Comparison of ENCODE assay signal across 8 cellular contexts in genomic region chr19:13164370-13165090, GRCh38. TPM values are rescaled to one million over a fixed set of nuclear protein-coding genes. Genes with fewer than 3 reads are reported as not detected.
DNase-seq lines count a peak whose midpoint lies in the region; ATAC-seq and TF ChIP-seq lines count a peak whose summit lies in the region.

No MANE protein-coding gene starts in this region.

- intact Hi-C loops in A673 (cut with micrococcal nuclease; ENCODE audit: unreplicated experiment) (loop anchor here (2.0 to 10.0 kb wide), 2 partner anchors 14 to 680 kb away; partner anchors contain the start of genes IER2 and STX10), HCT116 (cut with micrococcal nuclease) (no loop called here), PC-3 (cut with micrococcal nuclease) (loop anchor here (10.0 kb wide), 1 partner anchor 670 kb away; no protein-coding TSS in a partner anchor), left ventricle myocardium inferior (cut with micrococcal nuclease) (no loop called here), prostate gland (cut with DNase I) (no loop called here)

- H3K4me1 ChIP-seq in A673 (ENCODE audit: insufficient read depth, low read length, poor library complexity, severe bottlenecking) (peaks cover 49% of the 10 kb centered on the region), HCT116 (ENCODE audit: control insufficient read depth in 1 of 2, insufficient read depth in 2 of 2, low read length in 2 of 2) (peaks cover 87 to 99% of the 10 kb centered on the region in 2 experiments), PC-3 (ENCODE audit: insufficient read depth, low read length) (peaks cover 81% of the 10 kb centered on the region), left ventricle myocardium inferior (peaks cover 78% of the 10 kb centered on the region), prostate gland (replicated peaks) (peaks cover 8% of the 10 kb centered on the region)

- H4K20me1 ChIP-seq in HCT116 (ENCODE audit: insufficient read depth) (no peaks in the 10 kb centered on the region), PC-3 (ENCODE audit: low read length) (no peaks in the 10 kb centered on the region)

- peak overlapping the region; percentile 44 for H3K4me3 ChIP-seq in A673 (ENCODE audit: low read depth, low read length, poor library complexity, severe bottlenecking)
- peak overlapping the region; percentile 48 to 54 for H3K4me3 ChIP-seq in HCT116 (replicated peaks in 1 of 2; ENCODE audit: low read depth in 1 of 2, low read length in 2 of 2)
- peak overlapping the region; percentile 51 for H3K4me3 ChIP-seq in PC-3 (ENCODE audit: low read length)
- H3K4me3 ChIP-seq in left ventricle myocardium inferior: peak overlapping the region; percentile 59
- peak overlapping the region; percentile 4 to 12 for H3K4me3 ChIP-seq in prostate gland

- TF ChIP-seq POLR2A in HCT116 (IDR thresholded peaks at IDR 0.05; ENCODE audit: borderline replicate concordance, extremely low read depth, insufficient read depth, insufficient read length) (no peak), prostate gland (IDR thresholded peaks at IDR 0.05) (no peak)

- H3K79me2 ChIP-seq in HCT116 (ENCODE audit: insufficient read depth, low read length): peaks cover 8% of the 10 kb centered on the region; the same call in 1 of the 2 replicates
- H3K79me2 ChIP-seq in PC-3 (ENCODE audit: low read length): peaks cover 31% of the 10 kb centered on the region

- CTCF ChIA-PET in A673 (lab: Charles Lee) (interaction anchor here (0.6 to 1.8 kb wide), 3 partner anchors 9 to 199 kb away, joined by 5 to 8 read pairs (median 8); no protein-coding TSS in a partner anchor), HCT116 (lab: Charles Lee) (interaction anchor here (0.8 to 1.9 kb wide), 2 partner anchors 30 to 187 kb away, joined by 3 to 7 read pairs; no protein-coding TSS in a partner anchor), PC-3 (lab: Charles Lee) (interaction anchor here (0.6 to 1.1 kb wide), 4 partner anchors 9 to 235 kb away, joined by 3 to 5 read pairs (median 4); no protein-coding TSS in a partner anchor)

- H3K9me3 Mint-ChIP-seq in activated naive CD8-positive, alpha-beta T cell treated with anti-CD3 and anti-CD28 coated beads for 36 hours: no peaks in the 10 kb centered on the region

- TF ChIP-seq CTCF in A673 (conservative IDR thresholded peaks at IDR 0.05; ENCODE audit: low read depth, low read length): no peak
- no peak for TF ChIP-seq CTCF in HCT116 (IDR thresholded peaks at IDR 0.05 in 2 of 3, conservative IDR thresholded peaks at IDR 0.05 in 1 of 3; ENCODE audit: borderline replicate concordance in 1 of 3, insufficient read depth in 1 of 3, low read depth in 2 of 3, low read length in 2 of 3)
- no peak for TF ChIP-seq CTCF in PC-3 (conservative IDR thresholded peaks at IDR 0.05; ENCODE audit: low read depth, low read length)
- TF ChIP-seq CTCF in left ventricle myocardium inferior (IDR thresholded peaks at IDR 0.05; ENCODE audit: borderline replicate concordance): no peak
- no peak for TF ChIP-seq CTCF in prostate gland (IDR thresholded peaks at IDR 0.05)

- peak overlapping the region; percentile 92 for H3K27ac Mint-ChIP-seq in activated naive CD8-positive, alpha-beta T cell treated with anti-CD3 and anti-CD28 coated beads for 36 hours

- POLR2A ChIA-PET in A673 (lab: Charles Lee; ENCODE audit: low non-redundant PET) (interaction anchor here (0.6 to 2.2 kb wide), 5 partner anchors 12 to 300 kb away, joined by 3 to 15 read pairs (median 10); no protein-coding TSS in a partner anchor), HCT116 (lab: Charles Lee) (interaction anchor here (0.6 to 4.1 kb wide), 8 partner anchors 10 to 307 kb away, joined by 3 to 36 read pairs (median 8); partner anchors contain the start of genes IER2 and STX10), PC-3 (lab: Charles Lee; ENCODE audit: unreplicated experiment) (interaction anchor here (0.6 to 1.1 kb wide), 4 partner anchors 9 to 79 kb away, joined by 3 to 6 read pairs (median 4); no protein-coding TSS in a partner anchor)

- H3K27ac ChIP-seq in A673 (ENCODE audit: low read depth, low read length, poor library complexity, severe bottlenecking) (peak overlapping the region; percentile 100), HCT116 (ENCODE audit: low read depth, low read length) (peak overlapping the region; percentile 99), PC-3 (ENCODE audit: low read length) (peak overlapping the region; percentile 97), left ventricle myocardium inferior (replicated peaks) (peak overlapping the region; percentile 91), prostate gland (peak overlapping the region; percentile 93 to 94)

- H3K9me2 ChIP-seq in HCT116 (ENCODE audit: insufficient read depth): no peaks in the 10 kb centered on the region
- no peaks in the 10 kb centered on the region for H3K9me2 ChIP-seq in PC-3 (replicated peaks; ENCODE audit: low read length)

- peak overlapping the region; percentile 86 for H3K9ac ChIP-seq in HCT116 (ENCODE audit: low read length)
- peak overlapping the region; percentile 95 for H3K9ac ChIP-seq in PC-3 (ENCODE audit: low read length)

- TF ChIP-seq RAD21 in HCT116 (IDR thresholded peaks at IDR 0.05; ENCODE audit: low read depth): no peak

- peaks cover 11% of the 10 kb centered on the region for H3F3A ChIP-seq in PC-3 (ENCODE audit: low read length, unreplicated experiment)

- H3K36me3 ChIP-seq in A673 (ENCODE audit: insufficient read depth, low read length, poor library complexity, severe bottlenecking) (no peaks in the 10 kb centered on the region), HCT116 (ENCODE audit: control insufficient read depth in 1 of 2, insufficient read depth in 2 of 2, low read length in 2 of 2) (no peaks in the 10 kb centered on the region), PC-3 (ENCODE audit: low read depth, low read length) (no peaks in the 10 kb centered on the region), left ventricle myocardium inferior (no peaks in the 10 kb centered on the region), prostate gland (no peaks in the 10 kb centered on the region)

- H2AFZ ChIP-seq in HCT116 (ENCODE audit: low read depth, low read length, poor library complexity, severe bottlenecking) (no peak overlapping the region), PC-3 (ENCODE audit: low read length) (peak overlapping the region; percentile 66)

- ATAC-seq in HCT116: peak; percentile 13
- ATAC-seq in PC-3: peak; percentile 5
- ATAC-seq in GM21786 (IDR thresholded peaks at IDR 0.05; ENCODE audit: unreplicated experiment): no peak
- no peak for ATAC-seq in GM21423 (IDR thresholded peaks at IDR 0.05; ENCODE audit: unreplicated experiment)

- no peaks in the 10 kb centered on the region for H3K27me3 Mint-ChIP-seq in activated naive CD8-positive, alpha-beta T cell treated with anti-CD3 and anti-CD28 coated beads for 36 hours

- WGBS in prostate gland: 8% methylated on average over 18 of the region's 18 CpGs

- H3K27me3 ChIP-seq in A673 (replicated peaks; ENCODE audit: insufficient read depth, low read depth, low read length, poor library complexity): no peaks in the 10 kb centered on the region
- H3K27me3 ChIP-seq in HCT116 (ENCODE audit: insufficient read depth, low read length): no peaks in the 10 kb centered on the region
- no peaks in the 10 kb centered on the region for H3K27me3 ChIP-seq in PC-3 (ENCODE audit: low read length)
- H3K27me3 ChIP-seq in left ventricle myocardium inferior (ENCODE audit: low read depth): no peaks in the 10 kb centered on the region
- no peaks in the 10 kb centered on the region for H3K27me3 ChIP-seq in prostate gland (replicated peaks; ENCODE audit: insufficient read depth)

- DNase-seq in A673 (ENCODE audit: low spot score) (peak; percentile 100), HCT116 (ENCODE audit: low read depth, low spot score) (no peak), PC-3 (peak; percentile 75), left ventricle myocardium inferior (peak; percentile 77), prostate gland (ENCODE audit: low spot score) (no peak)
- no peak for DNase-seq in activated naive CD8-positive, alpha-beta T cell treated with anti-CD3 and anti-CD28 coated beads for 36 hours

- RAD21 ChIA-PET in HCT116 (lab: Charles Lee; ENCODE audit: low non-redundant PET in 1 of 2, low total read pairs in 2 of 2, uncharacterized antibody in 2 of 2, unreplicated experiment in 2 of 2): no interaction called here

- peak overlapping the region; percentile 79 for H3K4me2 ChIP-seq in HCT116 (ENCODE audit: low read length)
- peak overlapping the region; percentile 82 for H3K4me2 ChIP-seq in PC-3 (ENCODE audit: low read length)

- H3K9me3 ChIP-seq in A673 (ENCODE audit: low read depth, low read length, poor library complexity, severe bottlenecking) (no peaks in the 10 kb centered on the region), HCT116 (ENCODE audit: control insufficient read depth in 1 of 2, insufficient read depth in 1 of 2, low read depth in 1 of 2, low read length in 2 of 2) (no peaks in the 10 kb centered on the region), PC-3 (ENCODE audit: low read length) (no peaks in the 10 kb centered on the region), left ventricle myocardium inferior (replicated peaks) (no peaks in the 10 kb centered on the region), prostate gland (no peaks in the 10 kb centered on the region)

- H3K4me1 Mint-ChIP-seq in activated naive CD8-positive, alpha-beta T cell treated with anti-CD3 and anti-CD28 coated beads for 36 hours: peaks cover 71% of the 10 kb centered on the region

- H3K36me3 Mint-ChIP-seq in activated naive CD8-positive, alpha-beta T cell treated with anti-CD3 and anti-CD28 coated beads for 36 hours: peaks cover 2% of the 10 kb centered on the region

- BruUV-seq in A673 (replicated peaks; lab: Mats Ljungman, UMichigan): no TSS peak
- no TSS peak for BruUV-seq in HCT116 (replicated peaks; lab: Mats Ljungman, UMichigan)
- no TSS peak for BruUV-seq in PC-3 (replicated peaks; lab: Mats Ljungman, UMichigan)

- H3K4me3 Mint-ChIP-seq in activated naive CD8-positive, alpha-beta T cell treated with anti-CD3 and anti-CD28 coated beads for 36 hours: peak overlapping the region; percentile 65

RNA-seq across cellular contexts. Expression of gene IER2, which starts 14.3 kb away (rescaled TPM):
- total RNA-seq in A673 (2021): 148 and 164 TPM in 2 replicates
- 247 TPM for total RNA-seq in HCT116 (2021; ENCODE audit: unreplicated experiment)
- 284 and 315 TPM in 2 replicates for polyA plus RNA-seq in HCT116 (2012)
- total RNA-seq in PC-3 (2014; rRNA removed): 155 and 191 TPM in 2 replicates
- 100 to 1,000 TPM; 128 to 132 TPM for total RNA-seq in activated naive CD8-positive, alpha-beta T cell treated with anti-CD3 and anti-CD28 coated beads for 36 hours
- 17.3 TPM for total RNA-seq in left ventricle myocardium inferior
- total RNA-seq in prostate gland: 10 to 100 TPM; 34.7 to 75.7 TPM

RNA-seq across cellular contexts. Expression of gene STX10, which starts 14.4 kb away (rescaled TPM):
- total RNA-seq in A673 (2021): 63.3 and 69.5 TPM in 2 replicates
- 149 TPM for total RNA-seq in HCT116 (2021; ENCODE audit: unreplicated experiment)
- 202 and 225 TPM in 2 replicates for polyA plus RNA-seq in HCT116 (2012)
- 179 and 243 TPM in 2 replicates for total RNA-seq in PC-3 (2014; rRNA removed)
- total RNA-seq in activated naive CD8-positive, alpha-beta T cell treated with anti-CD3 and anti-CD28 coated beads for 36 hours: 10 to 100 TPM; 53.3 to 55.0 TPM
- total RNA-seq in left ventricle myocardium inferior: 39.2 TPM
- 10 to 100 TPM; 42.5 to 48.6 TPM for total RNA-seq in prostate gland

RNA-seq across cellular contexts. Expression of gene NACC1, which starts 46.5 kb away (rescaled TPM):
- total RNA-seq in A673 (2021) (119 and 126 TPM in 2 replicates), HCT116 (2021; ENCODE audit: unreplicated experiment) (181 TPM), PC-3 (2014; rRNA removed) (266 and 337 TPM in 2 replicates), left ventricle myocardium inferior (35.4 TPM), prostate gland (10 to 100 TPM; 52.4 to 91.9 TPM)
- 101 and 119 TPM in 2 replicates for polyA plus RNA-seq in HCT116 (2012)
- 10 to 100 TPM; 81.2 to 83.8 TPM for total RNA-seq in activated naive CD8-positive, alpha-beta T cell treated with anti-CD3 and anti-CD28 coated beads for 36 hours

RNA-seq across cellular contexts. Expression of gene TRMT1, which starts 48.0 kb away (rescaled TPM):
- total RNA-seq in A673 (2021) (85.7 and 109 TPM in 2 replicates), HCT116 (2021; ENCODE audit: unreplicated experiment) (84.4 TPM), PC-3 (2014; rRNA removed) (91.8 and 117 TPM in 2 replicates), left ventricle myocardium inferior (19.6 TPM), prostate gland (10 to 100 TPM; 23.3 to 55.4 TPM)
- 69.3 and 80.8 TPM in 2 replicates for polyA plus RNA-seq in HCT116 (2012)
- total RNA-seq in activated naive CD8-positive, alpha-beta T cell treated with anti-CD3 and anti-CD28 coated beads for 36 hours: 100 to 1,000 TPM; 114 TPM

Comparison
In these comparisons a context has a peak if more than half of its experiments do, and no peak if none do; other contexts are left out.
1. DNase-seq: peak in A673 (single experiment), PC-3 (single experiment) and left ventricle myocardium inferior (single experiment); none in HCT116 (single experiment), activated naive CD8-positive, alpha-beta T cell treated with anti-CD3 and anti-CD28 coated beads for 36 hours (single experiment) and prostate gland (single experiment).
2. H3K4me3 ChIP-seq: peak in every context shown above with its lines; median percentile 59 in left ventricle myocardium inferior; 51 in HCT116; 51 in PC-3; 44 in A673; 8 in prostate gland.
3. ATAC-seq: peak in HCT116 (single experiment) and PC-3 (single experiment); none in GM21786 (single experiment) and GM21423 (single experiment).
4. intact Hi-C loops: an anchor here in A673 (2.0 to 10.0 kb wide) and PC-3 (10.0 kb wide); none called in HCT116, left ventricle myocardium inferior and prostate gland.
5. Peak in every context shown above with its lines, with median percentiles within 50 percentile points of each other: H3K27ac ChIP-seq.